In genomic region chr11:45393334-45393733, GRCh38 we compare ENCODE assay signal across 26 cellular contexts.
DNase-seq lines count a peak whose midpoint lies in the region; ATAC-seq, FAIRE-seq and TF ChIP-seq lines count a peak whose summit lies in the region.
"Had no signal": no experiment of that assay in that cellular context is flagged by ENCODE, and none has a peak within 500 bp of the region (broad histone marks: within the 10 kb centered on the region; RNA-seq: fewer than 3 reads in every experiment).

No MANE protein-coding gene starts in this region.

- POLR2A ChIA-PET in HepG2 (lab: Yijun Ruan, JAX): no interaction called here

- H3K4me3 ChIP-seq in HepG2 (replicated peaks in 1 of 3; ENCODE audit: insufficient read depth in 1 of 3, low read depth in 2 of 3, low read length in 3 of 3): no peak overlapping the region
- no peak overlapping the region for H3K4me3 ChIP-seq in sigmoid colon
- H3K4me3 ChIP-seq in lower leg skin (ENCODE audit: low read depth, poor library complexity, severe bottlenecking): no peak overlapping the region
- H3K4me3 ChIP-seq in left lung: no peak overlapping the region
- H3K4me3 ChIP-seq: BLaER1, GM12878, GM23248 had no signal

- H3K9me3 Mint-ChIP-seq in nephron: no peaks in the 10 kb centered on the region
- H3K9me3 Mint-ChIP-seq: CD4-positive, alpha-beta T cell; CD8-positive, alpha-beta memory T cell had no signal

- BruUV-seq in HepG2 (replicated peaks; lab: Mats Ljungman, UMichigan): no TSS peak

- TF ChIP-seq RAD21 in HepG2 (CRISPR knock-in tag; IDR thresholded peaks at IDR 0.05): no peak

- no peaks in the 10 kb centered on the region for H3K36me3 ChIP-seq in HepG2 (replicated peaks in 1 of 2; ENCODE audit: control insufficient read depth in 1 of 2, insufficient read depth in 2 of 2, low read length in 2 of 2)
- H3K36me3 ChIP-seq in sigmoid colon: no peaks in the 10 kb centered on the region
- H3K36me3 ChIP-seq in left lung: no peaks in the 10 kb centered on the region
- H3K36me3 ChIP-seq: BLaER1 had no signal

- H3K4me3 Mint-ChIP-seq in nephron: no peak overlapping the region
- H3K4me3 Mint-ChIP-seq: B cell; CD4-positive, alpha-beta T cell; CD8-positive, alpha-beta memory T cell had no signal

- peak; percentile 14 for DNase-seq in activated effector memory CD4-positive, alpha-beta T cell treated with anti-CD3 and anti-CD28 coated beads, Interleukin-2, amount 50 U/mL, for 16 hours
- no peak for DNase-seq in activated effector memory CD4-positive, alpha-beta T cell treated with Interleukin-2 at 50 U/mL for 16 hours
- no peak for DNase-seq in HepG2 (ENCODE audit: low spot score)
- peak; percentile 20 for DNase-seq in sigmoid colon
- DNase-seq in lower leg skin (ENCODE audit: low spot score in 2 of 2): no peak
- DNase-seq in left lung: no peak
- no peak for DNase-seq in hippocampal formation (lab: John Stamatoyannopoulos, UW)
- DNase-seq: CD4-positive, alpha-beta T cell; CD8-positive, alpha-beta memory T cell; DMS 273 treated with DMSO at 0.1 percent for 48 hours; DMS79; EL; GDM1; GM23248; H7 had no signal

- intact Hi-C loops in HepG2 (cut with micrococcal nuclease; ENCODE audit: unreplicated experiment): no loop called here
- intact Hi-C loops in sigmoid colon (cut with DNase I): no loop called here
- intact Hi-C loops in lower leg skin (cut with DNase I; ENCODE audit: low total_unique reads): no loop called here
- intact Hi-C loops in left lung (cut with DNase I): no loop called here

- FAIRE-seq in HepG2 (lab: Jason Lieb, UNC): no peak
- FAIRE-seq: A204.1, D721Med, GM12878, GM19239, H1 had no signal

- no peak for TF ChIP-seq POLR2A in HepG2 (IDR thresholded peaks at IDR 0.05; ENCODE audit: insufficient read depth in 1 of 2, low read depth in 2 of 2, low read length in 2 of 2)
- TF ChIP-seq POLR2A in sigmoid colon (IDR thresholded peaks at IDR 0.05): no peak
- TF ChIP-seq POLR2A in lower leg skin (IDR thresholded peaks at IDR 0.05): no peak

- WGBS in HepG2 (ENCODE audit: low lambda C conversion rate): 78% methylated on average over 6 of the region's 6 CpGs
- 79 to 82% methylated on average over 6 of the region's 6 CpGs for WGBS in sigmoid colon, 2 donors
- 78 to 80% methylated on average over 6 of the region's 6 CpGs for WGBS in lower leg skin, 2 donors

- no peak overlapping the region for H3K9ac ChIP-seq in HepG2 (ENCODE audit: insufficient read depth, low read depth, low read length)
- H3K9ac ChIP-seq: BLaER1, GM23248 had no signal

- H3K27ac ChIP-seq in HepG2 (ENCODE audit: extremely low read length, insufficient read depth, low read length): no peak overlapping the region
- no peak overlapping the region for H3K27ac ChIP-seq in sigmoid colon
- no peak overlapping the region for H3K27ac ChIP-seq in left lung
- H3K27ac ChIP-seq: 22Rv1, BLaER1, C4-2B, GM23248 had no signal

- H3K4me1 ChIP-seq in HepG2 (ENCODE audit: insufficient read depth, low read length): peaks cover 77% of the 10 kb centered on the region
- no peaks in the 10 kb centered on the region for H3K4me1 ChIP-seq in sigmoid colon
- H3K4me1 ChIP-seq in left lung: no peaks in the 10 kb centered on the region

- H3K27me3 ChIP-seq in HepG2 (ENCODE audit: control insufficient read depth in 1 of 2, insufficient read depth in 2 of 2, low read length in 2 of 2): peaks cover 2 to 17% of the 10 kb centered on the region in 2 experiments; a peak in 2 of 5 replicates
- no peaks in the 10 kb centered on the region for H3K27me3 ChIP-seq in sigmoid colon
- peaks cover 0 to 6% of the 10 kb centered on the region in 2 donors for H3K27me3 ChIP-seq in left lung

- H3K4me1 Mint-ChIP-seq in nephron: peaks cover 37% of the 10 kb centered on the region
- H3K4me1 Mint-ChIP-seq: B cell; CD8-positive, alpha-beta memory T cell had no signal

- H3K9me3 ChIP-seq in HepG2 (ENCODE audit: low read length) (no peaks in the 10 kb centered on the region), sigmoid colon (no peaks in the 10 kb centered on the region), left lung (no peaks in the 10 kb centered on the region)
- H3K9me3 ChIP-seq: BLaER1 had no signal

- TF ChIP-seq EP300 in HepG2 (IDR thresholded peaks at IDR 0.05; ENCODE audit: low read depth in 2 of 2, low read length in 2 of 2) (no peak), HepG2 (CRISPR knock-in tag; IDR thresholded peaks at IDR 0.05; ENCODE audit: borderline replicate concordance) (no peak), sigmoid colon (IDR thresholded peaks at IDR 0.05) (no peak)

- H3K79me2 ChIP-seq in HepG2 (ENCODE audit: insufficient read depth, low read length): no peaks in the 10 kb centered on the region

- H3K27ac Mint-ChIP-seq in nephron: peak overlapping the region; percentile 36 to 83 (median 74)
- H3K27ac Mint-ChIP-seq: B cell; CD4-positive, alpha-beta T cell; CD8-positive, alpha-beta memory T cell had no signal

- H3K36me3 Mint-ChIP-seq in nephron (ENCODE audit: low read depth): no peaks in the 10 kb centered on the region
- H3K36me3 Mint-ChIP-seq: CD8-positive, alpha-beta memory T cell had no signal

- ATAC-seq in HepG2 (no peak), left lung (no peak)
- ATAC-seq: GM12878, HCT116 had no signal

- CTCF ChIA-PET in HepG2 (lab: Yijun Ruan, JAX; ENCODE audit: low intra/inter-chr PET ratio, low total read pairs): no interaction called here

- peaks cover 25% of the 10 kb centered on the region for H3K27me3 Mint-ChIP-seq in nephron (ENCODE audit: low read depth)
- H3K27me3 Mint-ChIP-seq: CD4-positive, alpha-beta T cell; CD8-positive, alpha-beta memory T cell had no signal

- no peaks in the 10 kb centered on the region for H4K20me1 ChIP-seq in HepG2 (ENCODE audit: insufficient read depth, low read length)

- H3K4me2 ChIP-seq in HepG2 (ENCODE audit: low read depth, low read length): no peak overlapping the region
- H3K4me2 ChIP-seq: BLaER1 had no signal

- TF ChIP-seq CTCF in HepG2 (CRISPR knock-in tag; IDR thresholded peaks at IDR 0.05): no peak
- no peak for TF ChIP-seq CTCF in nephron (IDR thresholded peaks at IDR 0.05; ENCODE audit: unreplicated experiment in 3 of 3)
- TF ChIP-seq CTCF in sigmoid colon (IDR thresholded peaks at IDR 0.05): no peak
- TF ChIP-seq CTCF in lower leg skin (IDR thresholded peaks at IDR 0.05): no peak
- TF ChIP-seq CTCF in left lung (IDR thresholded peaks at IDR 0.05): no peak

- in situ Hi-C loops in HepG2 (cut with HindIII; ENCODE audit: extremely low pct_ligation_motif_present, low pct_unique_long_range_greater_than_20kb): no loop called here

- no peak overlapping the region for H2AFZ ChIP-seq in HepG2 (ENCODE audit: low read length)
- H2AFZ ChIP-seq: GM23248 had no signal

TF ChIP-seq in HepG2, 621 proteins besides CTCF, POLR2A, EP300 and RAD21:
- TF ChIP-seq ZNF768 (CRISPR knock-in tag; IDR thresholded peaks at IDR 0.05): peak; percentile 93
- TF ChIP-seq ZNF441 (CRISPR knock-in tag; IDR thresholded peaks at IDR 0.05; ENCODE audit: borderline replicate concordance): no peak
- no peak for TF ChIP-seq RCOR2 (CRISPR knock-in tag; IDR thresholded peaks at IDR 0.05)

Comparison
In these comparisons a context has a peak if more than half of its experiments do, and no peak if none do; other contexts are left out.
1. DNase-seq: peak in activated effector memory CD4-positive, alpha-beta T cell treated with anti-CD3 and anti-CD28 coated beads, Interleukin-2, amount 50 U/mL, for 16 hours (single experiment) and sigmoid colon (single experiment); none in activated effector memory CD4-positive, alpha-beta T cell treated with Interleukin-2 at 50 U/mL for 16 hours (single experiment), HepG2 (single experiment), lower leg skin (0 of 2), left lung (0 of 2) and hippocampal formation (0 of 2).